In the genomic region with DNA sequence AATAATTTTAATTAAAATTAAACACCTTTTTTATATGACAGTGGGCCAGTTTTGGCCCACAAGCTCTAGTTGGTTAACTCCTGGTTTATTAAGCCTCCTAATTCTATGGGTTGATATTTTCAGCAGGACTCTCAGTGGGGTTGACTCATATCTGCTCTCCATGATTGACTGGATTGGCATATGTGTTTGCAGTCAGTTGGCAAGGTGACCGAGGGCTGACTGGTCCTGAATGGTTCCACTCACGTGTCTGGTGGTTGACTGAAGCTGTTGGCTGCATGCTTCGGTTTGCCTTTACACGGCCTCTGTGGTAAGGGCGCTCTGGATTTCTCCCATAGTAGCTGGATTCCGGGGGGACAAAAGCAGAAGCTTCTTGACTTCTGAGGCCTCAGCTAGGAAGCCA, we compare ENCODE assay signal across 10 cellular contexts.
DNase-seq lines count a peak whose midpoint lies in the region; ATAC-seq and TF ChIP-seq lines count a peak whose summit lies in the region.
"Had no signal": no experiment of that assay in that cellular context is flagged by ENCODE, and none has a peak within 500 bp of the region (broad histone marks: within the 10 kb centered on the region; RNA-seq: fewer than 3 reads in every experiment).

No MANE protein-coding gene starts in this region.

- intact Hi-C loops in activated T-helper 2 cell treated with anti-CD3 and anti-CD28 coated beads, Interferon-gamma antibody, Interleukin-2, Interleukin-4, amounts not matched to agents 10 μg/mL and 5 μg/mL and 100 μg/mL, durations not matched to agents 14 hours and 24 hours and 36 hours (cut with micrococcal nuclease): no loop called here
- intact Hi-C loops in mammary epithelial cell (cut with micrococcal nuclease): no loop called here

- dilution Hi-C loops in mammary epithelial cell (cut with HindIII; ENCODE audit: low sequenced_read_pairs): no loop called here

- H3K4me3 ChIP-seq in GM06990 (replicated peaks; ENCODE audit: low read depth, low read length): no peak overlapping the region
- no peak overlapping the region for H3K4me3 ChIP-seq in mammary epithelial cell (replicated peaks in 1 of 3; ENCODE audit: insufficient read depth in 1 of 3, low read depth in 2 of 3, low read length in 3 of 3)
- H3K4me3 ChIP-seq: pancreas, stomach had no signal

- no peaks in the 10 kb centered on the region for H3K9me3 ChIP-seq in mammary epithelial cell (replicated peaks; ENCODE audit: insufficient read depth, low read length)
- H3K9me3 ChIP-seq: pancreas, stomach had no signal

- TF ChIP-seq CTCF in GM06990 (IDR thresholded peaks at IDR 0.05; ENCODE audit: insufficient read depth, low read length, poor library complexity, severe bottlenecking) (no peak), mammary epithelial cell (conservative IDR thresholded peaks at IDR 0.05 in 1 of 2, IDR thresholded peaks at IDR 0.05 in 1 of 2; ENCODE audit: extremely low read depth in 1 of 2, insufficient read depth in 1 of 2, low read depth in 1 of 2, low read length in 2 of 2) (no peak)

- H2AFZ ChIP-seq in mammary epithelial cell (ENCODE audit: low read depth, low read length): no peak overlapping the region

- H3K27me3 ChIP-seq in GM06990 (replicated peaks; ENCODE audit: control insufficient read depth, insufficient read depth, low read length) (no peaks in the 10 kb centered on the region), mammary epithelial cell (ENCODE audit: insufficient read depth, low read length) (no peaks in the 10 kb centered on the region)
- H3K27me3 ChIP-seq: pancreas, stomach had no signal

- no peak overlapping the region for H3K4me3 Mint-ChIP-seq in activated T-helper 2 cell treated with anti-CD3 and anti-CD28 coated beads, Interferon-gamma antibody, Interleukin-2, Interleukin-4, amounts not matched to agents 10 μg/mL and 5 μg/mL and 100 μg/mL, durations not matched to agents 14 hours and 24 hours and 36 hours (ENCODE audit: low read depth)

- no peaks in the 10 kb centered on the region for H3K4me1 ChIP-seq in mammary epithelial cell (ENCODE audit: insufficient read depth, low read length)
- H3K4me1 ChIP-seq: pancreas had no signal

- no peak overlapping the region for H3K4me2 ChIP-seq in mammary epithelial cell (ENCODE audit: insufficient read depth, low read depth, low read length)

- H4K20me1 ChIP-seq in mammary epithelial cell (ENCODE audit: insufficient read depth, low read length): no peaks in the 10 kb centered on the region

- H3K27ac ChIP-seq in mammary epithelial cell (ENCODE audit: insufficient read depth, low read depth, low read length): no peak overlapping the region
- H3K27ac ChIP-seq: pancreas, stomach had no signal

- H3K27me3 Mint-ChIP-seq in activated T-helper 2 cell treated with anti-CD3 and anti-CD28 coated beads, Interferon-gamma antibody, Interleukin-2, Interleukin-4, amounts not matched to agents 10 μg/mL and 5 μg/mL and 100 μg/mL, durations not matched to agents 14 hours and 24 hours and 36 hours (ENCODE audit: low read depth): peaks cover 8% of the 10 kb centered on the region

- CTCF ChIA-PET in mammary epithelial cell (lab: Charles Lee; ENCODE audit: low non-redundant PET): no interaction called here

- no peak overlapping the region for H3K9ac ChIP-seq in mammary epithelial cell (ENCODE audit: insufficient read depth, low read length)

- in situ Hi-C loops in mammary epithelial cell (cut with MboI; ENCODE audit: low sequenced_read_pairs in 2 of 2): no loop called here

- no TSS peak for BruUV-seq in mammary epithelial cell (replicated peaks; lab: Mats Ljungman, UMichigan)

- DNase-seq in GM06990 (ENCODE audit: extremely low read depth, insufficient read length) (peak; percentile 22), NCI-H1930 (lab: John Stamatoyannopoulos, UW) (no peak), NCI-H2196 (lab: John Stamatoyannopoulos, UW; ENCODE audit: unreplicated experiment) (no peak), NCI-H2227 treated with DMSO at 0.1 percent for 48 hours (lab: John Stamatoyannopoulos, UW) (no peak), mammary epithelial cell (no peak)
- DNase-seq in activated T-helper 2 cell treated with anti-CD3 and anti-CD28 coated beads, Interferon-gamma antibody, Interleukin-2, Interleukin-4, amounts not matched to agents 10 μg/mL and 5 μg/mL and 100 μg/mL, durations not matched to agents 14 hours and 24 hours and 36 hours (ENCODE audit: low spot score): no peak
- DNase-seq: pancreas, stomach had no signal

- H3K36me3 ChIP-seq in GM06990 (ENCODE audit: control insufficient read depth, insufficient read depth, low read length) (no peaks in the 10 kb centered on the region), mammary epithelial cell (ENCODE audit: insufficient read depth, low read length) (no peaks in the 10 kb centered on the region)
- H3K36me3 ChIP-seq: pancreas, stomach had no signal

- H3K79me2 ChIP-seq in mammary epithelial cell (ENCODE audit: insufficient read depth, low read length): no peaks in the 10 kb centered on the region

- H3K27ac Mint-ChIP-seq in activated T-helper 2 cell treated with anti-CD3 and anti-CD28 coated beads, Interferon-gamma antibody, Interleukin-2, Interleukin-4, amounts not matched to agents 10 μg/mL and 5 μg/mL and 100 μg/mL, durations not matched to agents 14 hours and 24 hours and 36 hours: peak overlapping the region; percentile 16

- WGBS in mammary epithelial cell (ENCODE audit: low coverage, missing lambda C conversion rate): 94% methylated on average over 6 of the region's 6 CpGs

- no peaks in the 10 kb centered on the region for H3K36me3 Mint-ChIP-seq in activated T-helper 2 cell treated with anti-CD3 and anti-CD28 coated beads, Interferon-gamma antibody, Interleukin-2, Interleukin-4, amounts not matched to agents 10 μg/mL and 5 μg/mL and 100 μg/mL, durations not matched to agents 14 hours and 24 hours and 36 hours (ENCODE audit: low read depth)

- peaks cover 9% of the 10 kb centered on the region for H3K4me1 Mint-ChIP-seq in activated T-helper 2 cell treated with anti-CD3 and anti-CD28 coated beads, Interferon-gamma antibody, Interleukin-2, Interleukin-4, amounts not matched to agents 10 μg/mL and 5 μg/mL and 100 μg/mL, durations not matched to agents 14 hours and 24 hours and 36 hours (ENCODE audit: low read depth)

- peaks cover 4% of the 10 kb centered on the region for H3K9me3 Mint-ChIP-seq in activated T-helper 2 cell treated with anti-CD3 and anti-CD28 coated beads, Interferon-gamma antibody, Interleukin-2, Interleukin-4, amounts not matched to agents 10 μg/mL and 5 μg/mL and 100 μg/mL, durations not matched to agents 14 hours and 24 hours and 36 hours

- ATAC-seq in GM18907 (IDR thresholded peaks at IDR 0.05; ENCODE audit: unreplicated experiment) (peak; percentile 77), HG03280 (IDR thresholded peaks at IDR 0.05; ENCODE audit: unreplicated experiment) (peak; percentile 78)
- ATAC-seq: pancreas had no signal
